27 cellular contexts compared by ENCODE assay signal in the genomic region with DNA sequence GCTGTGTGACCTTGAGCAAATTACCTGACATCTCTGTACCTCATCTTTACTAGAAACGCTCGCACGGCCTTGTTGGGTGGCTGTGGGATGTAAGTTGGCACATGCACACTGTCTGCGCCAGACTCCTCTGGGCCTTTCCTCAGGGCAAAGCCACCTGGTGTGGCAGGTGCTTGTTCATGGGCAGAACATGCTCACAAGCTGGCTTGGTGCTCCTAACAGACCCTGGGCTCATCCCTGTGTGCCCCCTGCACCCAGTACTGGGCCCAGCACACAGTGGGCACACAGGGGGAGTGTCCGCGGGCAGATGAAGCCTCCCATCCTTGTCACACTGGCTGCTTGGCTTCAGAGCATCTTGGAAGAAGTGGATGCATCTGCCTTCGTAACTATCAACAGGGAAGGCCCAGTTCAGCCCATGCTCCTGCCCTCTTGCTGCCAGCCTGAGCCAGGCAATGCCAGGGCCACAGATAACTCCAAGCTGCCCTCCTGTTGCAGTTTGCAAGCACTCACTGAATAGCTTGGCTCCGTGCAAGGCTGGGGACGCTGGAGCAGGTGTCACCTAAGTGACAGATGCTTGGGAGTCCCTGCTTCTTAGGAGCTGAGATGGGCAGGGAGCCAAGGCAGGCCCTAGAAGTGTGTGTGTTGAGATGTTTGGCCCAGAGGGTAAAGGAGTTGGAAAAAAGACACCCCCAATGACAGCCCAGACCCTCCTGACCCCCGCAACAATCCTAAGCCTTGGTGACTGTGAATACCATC.
"Had no signal": no experiment of that assay in that cellular context is flagged by ENCODE, and none has a peak within 500 bp of the region (broad histone marks: within the 10 kb centered on the region; RNA-seq: fewer than 3 reads in every experiment).

No MANE protein-coding gene starts in this region.

- H3K36me3 Mint-ChIP-seq: activated naive CD8-positive, alpha-beta T cell had no signal

- H3K4me3 Mint-ChIP-seq: activated B cell treated with CpG ODN at 0.5 μM for 24 hours; activated CD8-positive, alpha-beta T cell treated with anti-CD3 and anti-CD28 coated beads for 36 hours; activated naive CD8-positive, alpha-beta T cell; activated T-cell treated with anti-CD3 and anti-CD28 coated beads, Interleukin-2, amount 50 U/mL, for 4 hours; activated T-helper 17 cell treated with anti-CD3 and anti-CD28 coated beads, Interleukin-2, amount 50 U/mL, for 72 hours; T-helper 17 cell; T-helper 2 cell treated with Interferon-gamma antibody and Interleukin-4, amounts not matched to agents 5 μg/mL and 100 μg/mL, for 36 hours had no signal

- H3K27me3 ChIP-seq: brain microvascular endothelial cell had no signal

- H3K4me1 Mint-ChIP-seq: activated B cell treated with CpG ODN at 0.5 μM for 24 hours; activated T-helper 17 cell treated with anti-CD3 and anti-CD28 coated beads, Interleukin-2, amount 50 U/mL, for 72 hours; T-helper 17 cell had no signal

- DNase-seq: activated B cell treated with CpG ODN at 0.5 μM for 24 hours; activated CD4-positive, alpha-beta T cell treated with anti-CD3 and anti-CD28 coated beads for 48 hours; activated CD4-positive, alpha-beta T cell treated with anti-CD3 and anti-CD28 coated beads, Interleukin-2, amount 50 U/mL, for 1 hour; activated CD4-positive, alpha-beta T cell treated with anti-CD3 and anti-CD28 coated beads, Interleukin-2, amount 50 U/mL, for 48 hours; activated CD8-positive, alpha-beta memory T cell treated with anti-CD3 and anti-CD28 coated beads for 24 hours; activated CD8-positive, alpha-beta T cell treated with anti-CD3 and anti-CD28 coated beads for 36 hours; activated effector memory CD4-positive, alpha-beta T cell treated with Interleukin-2 at 50 U/mL for 16 hours; activated gamma-delta T cell treated with Interleukin-2 at 50 U/mL for 16 hours; activated naive CD4-positive, alpha-beta T cell treated with anti-CD3 and anti-CD28 coated beads, Interleukin-2, amount 50 U/mL, for 16 hours; activated naive CD4-positive, alpha-beta T cell treated with Interleukin-2 at 50 U/mL for 16 hours; activated T-cell treated with anti-CD3 and anti-CD28 coated beads, Interleukin-2, amount 50 U/mL, for 4 hours; amniotic stem cell; anterior cingulate cortex; brain microvascular endothelial cell; caudate nucleus; effector CD8-positive, alpha-beta T cell; foreskin fibroblast; head of caudate nucleus; T-helper 1 cell; T-helper 17 cell; T1000; WERI-Rb-1 had no signal

- H3K27ac ChIP-seq: brain microvascular endothelial cell, epithelial cell of prostate, WERI-Rb-1 had no signal

- H3K27me3 Mint-ChIP-seq: activated B cell treated with CpG ODN at 0.5 μM for 24 hours; activated CD8-positive, alpha-beta T cell treated with anti-CD3 and anti-CD28 coated beads for 36 hours; activated naive CD8-positive, alpha-beta T cell; activated T-helper 17 cell treated with anti-CD3 and anti-CD28 coated beads, Interleukin-2, amount 50 U/mL, for 72 hours; T-helper 17 cell had no signal

- ATAC-seq: activated CD4-positive, CD25-positive, alpha-beta regulatory T cell treated with anti-CD3 and anti-CD28 coated beads, Interleukin-2, amount 50 U/mL, for 24 hours; activated CD8-positive, alpha-beta T cell treated with anti-CD3 and anti-CD28 coated beads for 36 hours; activated T-cell treated with anti-CD3 and anti-CD28 coated beads, Interleukin-2, amount 50 U/mL, for 4 hours; activated T-helper 17 cell treated with anti-CD3 and anti-CD28 coated beads, Interleukin-2, amount 50 U/mL, for 72 hours; T-helper 17 cell had no signal

- H3K27ac Mint-ChIP-seq: activated B cell treated with CpG ODN at 0.5 μM for 24 hours; activated CD8-positive, alpha-beta T cell treated with anti-CD3 and anti-CD28 coated beads for 36 hours; activated naive CD8-positive, alpha-beta T cell; activated T-helper 17 cell treated with anti-CD3 and anti-CD28 coated beads, Interleukin-2, amount 50 U/mL, for 72 hours; T-helper 17 cell; T-helper 2 cell treated with Interferon-gamma antibody and Interleukin-4, amounts not matched to agents 5 μg/mL and 100 μg/mL, for 36 hours had no signal

- H3K36me3 ChIP-seq: brain microvascular endothelial cell, WERI-Rb-1 had no signal

- H3K9me3 Mint-ChIP-seq: activated CD8-positive, alpha-beta T cell treated with anti-CD3 and anti-CD28 coated beads for 36 hours; activated T-cell treated with anti-CD3 and anti-CD28 coated beads, Interleukin-2, amount 50 U/mL, for 4 hours; activated T-helper 17 cell treated with anti-CD3 and anti-CD28 coated beads, Interleukin-2, amount 50 U/mL, for 72 hours had no signal
